27 cellular contexts compared by ENCODE assay signal in the genomic region with DNA sequence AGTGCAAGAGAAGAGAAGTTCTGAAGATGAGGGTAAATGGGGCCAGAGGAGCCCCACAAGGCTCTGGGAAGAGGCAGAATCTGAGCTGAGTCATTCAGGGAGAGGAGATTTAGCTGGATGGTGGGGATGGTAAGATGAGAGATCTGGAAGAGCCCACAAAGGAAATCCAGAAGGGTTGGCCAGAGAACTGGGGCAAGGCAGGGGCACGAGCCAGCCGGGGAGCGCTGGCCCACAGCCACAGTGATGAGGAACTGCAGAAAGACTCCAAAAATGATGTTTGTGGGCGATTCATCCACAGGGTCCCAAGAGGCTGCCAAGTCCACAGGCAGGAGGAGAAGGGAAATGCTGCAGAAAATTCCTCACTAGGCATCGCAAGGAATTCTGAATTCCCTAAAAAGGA.
A peak's percentile ranks its signal among the peaks of the same experiment; 100 is the strongest.
DNase-seq lines count a peak whose midpoint lies in the region; ATAC-seq and TF ChIP-seq lines count a peak whose summit lies in the region.
"Had no signal": no experiment of that assay in that cellular context is flagged by ENCODE, and none has a peak within 500 bp of the region (broad histone marks: within the 10 kb centered on the region; RNA-seq: fewer than 3 reads in every experiment).

No MANE protein-coding gene starts in this region.

- no peaks in the 10 kb centered on the region for H3K27me3 ChIP-seq in MG63
- H3K27me3 ChIP-seq in osteoblast (ENCODE audit: insufficient read depth, low read length): peaks cover 27% of the 10 kb centered on the region
- H3K27me3 ChIP-seq: adrenal gland, gastrocnemius medialis, vagina had no signal

- H3K4me3 ChIP-seq in MG63 (no peak overlapping the region), fibroblast of mammary gland (ENCODE audit: control insufficient read depth, low read depth, low read length) (no peak overlapping the region), osteoblast (ENCODE audit: insufficient read depth, low read length) (no peak overlapping the region)
- H3K4me3 ChIP-seq: adrenal gland, gastrocnemius medialis, lung, suprapubic skin, vagina had no signal

- no peak overlapping the region for H3K27ac ChIP-seq in osteoblast (ENCODE audit: low read depth, low read length)
- H3K27ac ChIP-seq: adrenal gland, gastrocnemius medialis, suprapubic skin, vagina had no signal

- ATAC-seq in HG03565 (IDR thresholded peaks at IDR 0.05; ENCODE audit: unreplicated experiment) (no peak), HG02852 (IDR thresholded peaks at IDR 0.05; ENCODE audit: unreplicated experiment) (no peak)
- ATAC-seq: activated CD4-positive, alpha-beta T cell treated with anti-CD3 and anti-CD28 coated beads for 36 hours; activated T-cell treated with anti-CD3 and anti-CD28 coated beads, Interleukin-2, amount 50 U/mL, for 4 hours; gastrocnemius medialis; sciatic nerve had no signal

- H3K36me3 ChIP-seq in MG63: no peaks in the 10 kb centered on the region
- no peaks in the 10 kb centered on the region for H3K36me3 ChIP-seq in osteoblast (ENCODE audit: insufficient read depth, low read length)
- H3K36me3 ChIP-seq: adrenal gland, gastrocnemius medialis, suprapubic skin, vagina had no signal

- no peak overlapping the region for H2AFZ ChIP-seq in osteoblast (ENCODE audit: low read length)

- H3K4me2 ChIP-seq in osteoblast (ENCODE audit: insufficient read depth, low read length): peak overlapping the region; percentile 50

- H4K20me1 ChIP-seq in osteoblast (ENCODE audit: insufficient read depth, low read length): no peaks in the 10 kb centered on the region

- H3K9me3 ChIP-seq in MG63 (no peaks in the 10 kb centered on the region), osteoblast (ENCODE audit: low read depth, low read length) (no peaks in the 10 kb centered on the region)
- H3K9me3 ChIP-seq: adrenal gland, gastrocnemius medialis, suprapubic skin, vagina had no signal

- no peak for TF ChIP-seq CTCF in fibroblast of mammary gland (conservative IDR thresholded peaks at IDR 0.05; ENCODE audit: control insufficient read depth, insufficient read depth, low read depth, low read length)
- TF ChIP-seq CTCF in osteoblast (IDR thresholded peaks at IDR 0.05; ENCODE audit: extremely low read depth, low read depth, low read length): no peak

- DNase-seq in AG20443 (ENCODE audit: low spot score) (peak; percentile 49), MG63 (peak; percentile 91), fibroblast of mammary gland (ENCODE audit: low read depth) (peak; percentile 23), osteoblast (ENCODE audit: insufficient read length, low spot score, missing footprints) (peak; percentile 94), NOMO-1 treated with dmso at 0.1 percent for 144 hours (lab: John Stamatoyannopoulos, UW; ENCODE audit: unreplicated experiment) (no peak), NCI-H1092 treated with DMSO at 0.1 percent for 48 hours (lab: John Stamatoyannopoulos, UW) (no peak)
- DNase-seq: ACHN; activated CD4-positive, alpha-beta T cell treated with anti-CD3 and anti-CD28 coated beads for 36 hours; activated CD8-positive, alpha-beta memory T cell treated with anti-CD3 and anti-CD28 coated beads for 24 hours; activated naive CD4-positive, alpha-beta T cell; activated T-cell treated with anti-CD3 and anti-CD28 coated beads, Interleukin-2, amount 50 U/mL, for 4 hours; adrenal gland; gastrocnemius medialis; islet precursor cell; Karpas-422; NCI-H1105; NCI-H2029; NCI-H345; NCI-H82; stimulated activated CD4-positive, alpha-beta T cell treated with anti-CD3 and anti-CD28 coated beads, Interleukin-15, amount 100 ng/mL, for 24 hours; T-helper 1 cell had no signal

- peaks cover 17% of the 10 kb centered on the region for H3K4me1 ChIP-seq in osteoblast (ENCODE audit: insufficient read depth, low read length)
- H3K4me1 ChIP-seq: adrenal gland, suprapubic skin, vagina had no signal

- H3K79me2 ChIP-seq in osteoblast (ENCODE audit: insufficient read depth, low read length): no peaks in the 10 kb centered on the region

Comparison
In these comparisons a context has a peak if more than half of its experiments do, and no peak if none do; other contexts are left out.
1. DNase-seq: peak in AG20443 (single experiment), MG63 (single experiment), fibroblast of mammary gland (single experiment) and osteoblast (single experiment); none in NOMO-1 treated with dmso at 0.1 percent for 144 hours (single experiment) and NCI-H1092 treated with DMSO at 0.1 percent for 48 hours (single experiment).